In the genomic region with DNA sequence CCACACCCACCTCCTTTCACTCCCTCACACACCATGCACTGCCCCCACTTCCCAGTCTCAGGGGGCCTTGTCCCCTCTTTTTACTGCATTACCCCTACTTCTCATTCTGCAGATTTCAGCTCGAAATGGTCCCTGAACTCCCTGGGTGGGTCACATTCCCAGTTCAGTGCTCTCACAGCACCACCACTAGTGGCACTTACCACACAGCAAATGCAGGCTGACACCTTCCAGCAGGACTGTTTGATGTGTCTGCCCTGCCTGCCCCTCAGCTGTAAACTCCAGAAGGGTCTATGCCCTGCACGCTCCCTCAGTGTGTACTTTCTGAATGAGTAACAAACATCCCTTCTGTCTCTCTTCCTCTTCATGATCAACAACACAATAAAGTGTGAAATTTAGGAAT, we compare ENCODE assay signal across 1 cellular context.
A peak's percentile ranks its signal among the peaks of the same experiment; 100 is the strongest.
TF ChIP-seq lines count a peak whose summit lies in the region.

No MANE protein-coding gene starts in this region.

TF ChIP-seq in HEK293, 187 proteins besides CTCF, POLR2A, EP300 and RAD21 (continued from another document):
- TF ChIP-seq, protein P1, sequence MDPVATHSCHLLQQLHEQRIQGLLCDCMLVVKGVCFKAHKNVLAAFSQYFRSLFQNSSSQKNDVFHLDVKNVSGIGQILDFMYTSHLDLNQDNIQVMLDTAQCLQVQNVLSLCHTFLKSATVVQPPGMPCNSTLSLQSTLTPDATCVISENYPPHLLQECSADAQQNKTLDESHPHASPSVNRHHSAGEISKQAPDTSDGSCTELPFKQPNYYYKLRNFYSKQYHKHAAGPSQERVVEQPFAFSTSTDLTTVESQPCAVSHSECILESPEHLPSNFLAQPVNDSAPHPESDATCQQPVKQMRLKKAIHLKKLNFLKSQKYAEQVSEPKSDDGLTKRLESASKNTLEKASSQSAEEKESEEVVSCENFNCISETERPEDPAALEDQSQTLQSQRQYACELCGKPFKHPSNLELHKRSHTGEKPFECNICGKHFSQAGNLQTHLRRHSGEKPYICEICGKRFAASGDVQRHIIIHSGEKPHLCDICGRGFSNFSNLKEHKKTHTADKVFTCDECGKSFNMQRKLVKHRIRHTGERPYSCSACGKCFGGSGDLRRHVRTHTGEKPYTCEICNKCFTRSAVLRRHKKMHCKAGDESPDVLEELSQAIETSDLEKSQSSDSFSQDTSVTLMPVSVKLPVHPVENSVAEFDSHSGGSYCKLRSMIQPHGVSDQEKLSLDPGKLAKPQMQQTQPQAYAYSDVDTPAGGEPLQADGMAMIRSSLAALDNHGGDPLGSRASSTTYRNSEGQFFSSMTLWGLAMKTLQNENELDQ (tag by site-specific recombination; IDR thresholded peaks at IDR 0.05; ENCODE audit: low read depth): no peak
- TF ChIP-seq ZFHX2 (tag by site-specific recombination; conservative IDR thresholded peaks at IDR 0.05) (0 out of 2 replicates have a peak, but pooled peaks have one; percentile 4), ZBTB48 (tag by site-specific recombination; IDR thresholded peaks at IDR 0.05) (0 out of 2 replicates have a peak, but pooled peaks have one; percentile 36), ZNF548 (tag by site-specific recombination; IDR thresholded peaks at IDR 0.05) (no peak), KLF1 (tag by site-specific recombination; IDR thresholded peaks at IDR 0.05) (0 out of 2 replicates have a peak, but pooled peaks have one; percentile 29), KLF9 (tag by site-specific recombination; IDR thresholded peaks at IDR 0.05; ENCODE audit: low read depth) (peak; percentile 35; the same call in 1 of the 2 replicates), ZNF600 (tag by site-specific recombination; IDR thresholded peaks at IDR 0.05) (peak; percentile 55; the same call in 1 of the 2 replicates), ZNF747 (tag by site-specific recombination; IDR thresholded peaks at IDR 0.05) (no peak)
